11 cellular contexts compared by ENCODE assay signal in genomic region chr19:16895467-16896097, GRCh38. TPM values are rescaled to one million over a fixed set of nuclear protein-coding genes. Genes with fewer than 3 reads are reported as not detected.
DNase-seq lines count a peak whose midpoint lies in the region; ATAC-seq, FAIRE-seq and TF ChIP-seq lines count a peak whose summit lies in the region.
"Had no signal": no experiment of that assay in that cellular context is flagged by ENCODE, and none has a peak within 500 bp of the region (broad histone marks: within the 10 kb centered on the region; RNA-seq: fewer than 3 reads in every experiment).

No MANE protein-coding gene starts in this region.

- H4K5ac ChIP-seq in H1 (ENCODE audit: insufficient read length, low read depth, low read length), result no peak overlapping the region

- H4K20me1 ChIP-seq in BLaER1 treated with 17β-estradiol and CSF1 and Interleukin-3, amounts not matched to agents 10 nM and 100 nM, result peaks cover 0 to 4% (median 0%) of the 10 kb centered on the region in 11 experiments; a peak in 1 of 22 replicates
- H4K20me1 ChIP-seq in H1 (replicated peaks in 1 of 2; ENCODE audit: control insufficient read depth in 1 of 2, insufficient read depth in 2 of 2, low read length in 2 of 2), result no peaks in the 10 kb centered on the region

- H3K23me2 ChIP-seq in H1 (ENCODE audit: low read depth, low read length), result peaks cover 12% of the 10 kb centered on the region; the same call in 1 of the 2 replicates

- H3K9me3 Mint-ChIP-seq in natural killer cell, result no peaks in the 10 kb centered on the region

- no peaks in the 10 kb centered on the region for H3K9me3 ChIP-seq in BLaER1 treated with 17β-estradiol and CSF1 and Interleukin-3, amounts not matched to agents 10 nM and 100 nM (replicated peaks in 1 of 11)
- H3K9me3 ChIP-seq in H1 (ENCODE audit: insufficient read depth in 2 of 2, low read depth in 1 of 2, low read length in 1 of 2), result no peaks in the 10 kb centered on the region

- H4K8ac ChIP-seq in H1 (ENCODE audit: extremely low read depth, insufficient read depth, low read length), result no peak overlapping the region

- no peak overlapping the region; the same call in 1 of the 2 replicates for H3K18ac ChIP-seq in H1 (ENCODE audit: extremely low read depth, low read length)

- no peak for TF ChIP-seq CTCF in NB4 (IDR thresholded peaks at IDR 0.05; ENCODE audit: low read depth, low read length)
- TF ChIP-seq CTCF in H1 (IDR thresholded peaks at IDR 0.05; ENCODE audit: control extremely low read depth in 1 of 3, insufficient read depth in 1 of 3, low read depth in 1 of 3, low read length in 3 of 3), result no peak
- TF ChIP-seq CTCF in natural killer cell (IDR thresholded peaks at IDR 0.05), result no peak

- peak overlapping the region in 8 of 11 experiments; percentile 79 to 96 (median 90); a peak in 14 of 22 replicates for H3K27ac ChIP-seq in BLaER1 treated with 17β-estradiol and CSF1 and Interleukin-3, amounts not matched to agents 10 nM and 100 nM
- H3K27ac ChIP-seq in H1 (ENCODE audit: low read depth, low read length), result no peak overlapping the region

- peak overlapping the region; percentile 42 to 44 for H3K27ac Mint-ChIP-seq in natural killer cell

- H3K36me3 ChIP-seq in BLaER1 treated with 17β-estradiol and CSF1 and Interleukin-3, amounts not matched to agents 10 nM and 100 nM, result peaks cover 0 to 1% (median 0%) of the 10 kb centered on the region in 11 experiments; a peak in 1 of 22 replicates
- no peaks in the 10 kb centered on the region for H3K36me3 ChIP-seq in H1 (ENCODE audit: control insufficient read depth in 2 of 4, insufficient read depth in 4 of 4, low read length in 3 of 4)

- H2BK12ac ChIP-seq in H1 (ENCODE audit: low read depth, low read length), result no peak overlapping the region

- no peaks in the 10 kb centered on the region for H3K79me2 ChIP-seq in H1 (ENCODE audit: control insufficient read depth in 1 of 2, insufficient read depth in 2 of 2, low read length in 2 of 2)

- H3K27me3 ChIP-seq in BLaER1 treated with 17β-estradiol and CSF1 and Interleukin-3, amounts not matched to agents 10 nM and 100 nM, result no peaks in the 10 kb centered on the region
- H3K27me3 ChIP-seq in H1 (replicated peaks in 1 of 4; ENCODE audit: control insufficient read depth in 3 of 4, extremely low read depth in 1 of 4, insufficient read depth in 3 of 4, low read length in 3 of 4), result peaks cover 0 to 16% (median 8%) of the 10 kb centered on the region in 4 experiments; a peak in 5 of 7 replicates

- H3K23ac ChIP-seq in H1 (ENCODE audit: insufficient read length), result no peak overlapping the region

- TF ChIP-seq POLR2A in NB4 (IDR thresholded peaks at IDR 0.05; ENCODE audit: extremely low read depth, insufficient read length) (no peak), H1 (IDR thresholded peaks at IDR 0.05; ENCODE audit: control extremely low read depth in 1 of 2, low read depth in 2 of 2, low read length in 2 of 2) (no peak)

- intact Hi-C loops in natural killer cell (cut with micrococcal nuclease), result no loop called here
- intact Hi-C loops in left colon (cut with DNase I, micrococcal nuclease), result no loop called here

- no peak overlapping the region for H2AFZ ChIP-seq in H1 (ENCODE audit: low read length)

- no peak for FAIRE-seq in H1 (lab: Jason Lieb, UNC)
- FAIRE-seq: colon had no signal

- H2BK120ac ChIP-seq in H1 (replicated peaks; ENCODE audit: low read depth, low read length), result no peak overlapping the region

- no peak for TF ChIP-seq RAD21 in H1 (IDR thresholded peaks at IDR 0.05 in 1 of 2, conservative IDR thresholded peaks at IDR 0.05 in 1 of 2; ENCODE audit: low read depth in 2 of 2, low read length in 2 of 2)

- peak overlapping the region in 7 of 11 experiments; percentile 8 to 91 (median 79); a peak in 10 of 22 replicates for H3K9ac ChIP-seq in BLaER1 treated with 17β-estradiol and CSF1 and Interleukin-3, amounts not matched to agents 10 nM and 100 nM
- no peak overlapping the region for H3K9ac ChIP-seq in H1 (replicated peaks in 1 of 4; ENCODE audit: extremely low read depth in 1 of 4, low read depth in 3 of 4, low read length in 3 of 4)

- H2BK5ac ChIP-seq in H1 (ENCODE audit: low read depth, low read length), result no peak overlapping the region

- no peaks in the 10 kb centered on the region for H3K79me1 ChIP-seq in H1 (ENCODE audit: low read depth, low read length)

- no peak for TF ChIP-seq EP300 in H1 (IDR thresholded peaks at IDR 0.05; ENCODE audit: borderline replicate concordance in 1 of 2, low read depth in 2 of 2, low read length in 2 of 2)

- peak overlapping the region in 6 of 10 experiments; percentile 35 to 76 (median 64); a peak in 10 of 20 replicates for H3K4me3 ChIP-seq in BLaER1 treated with 17β-estradiol and CSF1 and Interleukin-3, amounts not matched to agents 10 nM and 100 nM
- H3K4me3 ChIP-seq in NB4 (ENCODE audit: low read depth, low read length), result no peak overlapping the region
- H3K4me3 ChIP-seq in H1 (ENCODE audit: extremely low read depth in 1 of 4, insufficient read depth in 2 of 4, low read depth in 3 of 4, low read length in 4 of 4), result peak overlapping the region in 3 of 4 experiments; percentile 14 to 97 (median 57); a peak in 5 of 8 replicates

- POLR2A ChIA-PET in H1 (lab: Charles Lee; ENCODE audit: partially characterized antibody), result interaction anchor here (0.6 to 1.0 kb wide), 2 partner anchors 70 to 92 kb away, joined by 3 to 5 read pairs; no protein-coding TSS in a partner anchor

- no peak overlapping the region for H2AK5ac ChIP-seq in H1 (ENCODE audit: low read depth, low read length)

- H2BK15ac ChIP-seq in H1 (ENCODE audit: low read length), result no peak overlapping the region

- H3K4me2 ChIP-seq in BLaER1 treated with 17β-estradiol and CSF1 and Interleukin-3, amounts not matched to agents 10 nM and 100 nM, result peak overlapping the region; percentile 95 to 100 (median 99)
- peak overlapping the region; percentile 75 to 90 for H3K4me2 ChIP-seq in H1 (ENCODE audit: insufficient read depth in 1 of 2, low read depth in 2 of 2, low read length in 2 of 2)

- no peak overlapping the region for H4K91ac ChIP-seq in H1 (replicated peaks; ENCODE audit: insufficient read length, low read length)

- no peak overlapping the region for H3K4ac ChIP-seq in H1 (replicated peaks; ENCODE audit: insufficient read length, low read depth, low read length)

- DNase-seq in NB4 (ENCODE audit: low read depth), result peak; percentile 48
- no peak for DNase-seq in H1 (ENCODE audit: low read depth in 1 of 2, low spot score in 2 of 2)
- DNase-seq in natural killer cell, result no peak
- no peak for DNase-seq in left colon
- DNase-seq in activated CD4-positive, alpha-beta T cell treated with anti-CD3 and anti-CD28 coated beads, Interleukin-2, amount 50 U/mL, for 4 hours, result no peak
- DNase-seq: activated CD4-positive, alpha-beta T cell treated with anti-CD3 and anti-CD28 coated beads for 48 hours; NK-92 treated with Interleukin-12 subunit alpha and Interleukin-12 subunit beta, amount 100 ng/mL, for 24 hours had no signal

- H3K27me3 Mint-ChIP-seq in natural killer cell (ENCODE audit: low read depth in 2 of 2), result no peaks in the 10 kb centered on the region

- H3K4me1 Mint-ChIP-seq in natural killer cell, result peaks cover 27 to 46% of the 10 kb centered on the region in 2 donors

- 44% methylated on average over 23 of the region's 29 CpGs; no CpG with 5 or more reads in 1 of the 2 experiments for WGBS in H1 (ENCODE audit: extremely low coverage in 1 of 2, insufficient coverage in 1 of 2, insufficient read length in 1 of 2, insufficient replicate concordance in 2 of 2, low coverage in 1 of 2, low lambda C conversion rate in 2 of 2, missing lambda C conversion rate in 1 of 2), 2 experiments

- CTCF ChIA-PET in H1 (lab: Charles Lee; ENCODE audit: partially characterized antibody), result interaction anchor here (1.2 kb wide), 1 partner anchor 87 kb away, joined by 3 read pairs; no protein-coding TSS in a partner anchor

- H2BK20ac ChIP-seq in H1 (ENCODE audit: low read length), result no peak overlapping the region

- no peaks in the 10 kb centered on the region for H3K36me3 Mint-ChIP-seq in natural killer cell

- no peak overlapping the region for H3K56ac ChIP-seq in H1 (replicated peaks; ENCODE audit: insufficient read length, low read depth, low read length)

- H3K4me1 ChIP-seq in BLaER1 treated with 17β-estradiol and CSF1 and Interleukin-3, amounts not matched to agents 10 nM and 100 nM, result peaks cover 79 to 94% (median 93%) of the 10 kb centered on the region in 10 experiments
- peaks cover 0 to 3% (median 1%) of the 10 kb centered on the region in 4 experiments; a peak in 3 of 7 replicates for H3K4me1 ChIP-seq in H1 (replicated peaks in 1 of 4; ENCODE audit: control insufficient read depth in 3 of 4, insufficient read depth in 4 of 4, low read length in 3 of 4)

- ATAC-seq in natural killer cell, result peak in 1 of 3 donors; percentile 3
- ATAC-seq in HG03521 (IDR thresholded peaks at IDR 0.05; ENCODE audit: unreplicated experiment), result no peak
- ATAC-seq in left colon, result no peak
- no peak for ATAC-seq in GM18519 (IDR thresholded peaks at IDR 0.05; ENCODE audit: low FRiP score, unreplicated experiment)

- peak overlapping the region; percentile 69 for H3K4me3 Mint-ChIP-seq in natural killer cell

- H3K14ac ChIP-seq in H1 (ENCODE audit: insufficient read length), result no peak overlapping the region

TF ChIP-seq in H1, 55 proteins besides CTCF, POLR2A, EP300 and RAD21:
- TF ChIP-seq ASH2L (IDR thresholded peaks at IDR 0.05; ENCODE audit: low read length) (no peak), NRF1 (IDR thresholded peaks at IDR 0.05; ENCODE audit: low read depth, low read length) (peak; percentile 31; the same call in 1 of the 2 replicates)
TF ChIP-seq in H1: peak in this region for 1.

RNA-seq across cellular contexts. Expression of gene F2RL3, which starts 6.8 kb away (rescaled TPM):
- not detected in 2 replicates for total RNA-seq in H1 (2021; fragmentation: NEBNext Ultra II Directional; extraction: Animal tissue kit (Norgen Biotek cat#: 25700))
- not detected in 2 replicates for polyA plus RNA-seq in H1 (2011; rRNA removed)
- not detected for polyA plus RNA-seq in H1 (2011; cell fraction: cytosol; rRNA removed)
- not detected for polyA plus RNA-seq in H1 (2011; cell fraction: nucleus; rRNA removed)
- not detected in 4 replicates for polyA plus RNA-seq in H1 (2012, experiment 1 of 2)
- not detected for polyA plus RNA-seq in H1 (2012, experiment 2 of 2)
- not detected for polyA plus RNA-seq in H1 (2013, experiment 1 of 2)
- not detected for polyA plus RNA-seq in H1 (2013, experiment 2 of 2)
- polyA minus RNA-seq in H1 (2011; rRNA and poly(A)+ RNA removed), result not detected in 2 replicates
- polyA minus RNA-seq in H1 (2011; cell fraction: cytosol; rRNA and poly(A)+ RNA removed), result not detected
- not detected for polyA minus RNA-seq in H1 (2011; cell fraction: nucleus; rRNA and poly(A)+ RNA removed)
- total RNA-seq in natural killer cell, result under 1 TPM; 0.24 to 0.39 (median 0.28) TPM
- total RNA-seq in left colon, result 1 to 10 TPM; 1.1 to 2.6 TPM

Comparison
In these comparisons a context has a peak if more than half of its experiments do, and no peak if none do; other contexts are left out.
1. H3K9ac ChIP-seq: peak in BLaER1 treated with 17β-estradiol and CSF1 and Interleukin-3, amounts not matched to agents 10 nM and 100 nM (7 of 11); none in H1 (0 of 4).